In genomic region chr5:170739446-170739845, GRCh38 we compare ENCODE assay signal across 1 cellular context.
TF ChIP-seq lines count a peak whose summit lies in the region.

No MANE protein-coding gene starts in this region.

TF ChIP-seq in H1, 55 proteins besides CTCF, POLR2A, EP300 and RAD21:
- TF ChIP-seq E2F6 (IDR thresholded peaks at IDR 0.05) (no peak), JUN (IDR thresholded peaks at IDR 0.05; ENCODE audit: low read depth, low read length) (no peak), CREB1 (IDR thresholded peaks at IDR 0.05) (no peak), SIX5 (IDR thresholded peaks at IDR 0.05; ENCODE audit: low read depth, low read length) (no peak), TAF1 (IDR thresholded peaks at IDR 0.05; ENCODE audit: low read depth, low read length) (no peak), GABPA (IDR thresholded peaks at IDR 0.05; ENCODE audit: borderline replicate concordance, insufficient read depth, low read length) (no peak), CHD2 (IDR thresholded peaks at IDR 0.05; ENCODE audit: low read length) (no peak), BRCA1 (IDR thresholded peaks at IDR 0.05; ENCODE audit: low read depth, low read length) (no peak)
- TF ChIP-seq, protein P1, sequence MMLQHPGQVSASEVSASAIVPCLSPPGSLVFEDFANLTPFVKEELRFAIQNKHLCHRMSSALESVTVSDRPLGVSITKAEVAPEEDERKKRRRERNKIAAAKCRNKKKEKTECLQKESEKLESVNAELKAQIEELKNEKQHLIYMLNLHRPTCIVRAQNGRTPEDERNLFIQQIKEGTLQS (IDR thresholded peaks at IDR 0.05; ENCODE audit: insufficient read depth, low read depth, low read length), result no peak
- TF ChIP-seq, protein P2, sequence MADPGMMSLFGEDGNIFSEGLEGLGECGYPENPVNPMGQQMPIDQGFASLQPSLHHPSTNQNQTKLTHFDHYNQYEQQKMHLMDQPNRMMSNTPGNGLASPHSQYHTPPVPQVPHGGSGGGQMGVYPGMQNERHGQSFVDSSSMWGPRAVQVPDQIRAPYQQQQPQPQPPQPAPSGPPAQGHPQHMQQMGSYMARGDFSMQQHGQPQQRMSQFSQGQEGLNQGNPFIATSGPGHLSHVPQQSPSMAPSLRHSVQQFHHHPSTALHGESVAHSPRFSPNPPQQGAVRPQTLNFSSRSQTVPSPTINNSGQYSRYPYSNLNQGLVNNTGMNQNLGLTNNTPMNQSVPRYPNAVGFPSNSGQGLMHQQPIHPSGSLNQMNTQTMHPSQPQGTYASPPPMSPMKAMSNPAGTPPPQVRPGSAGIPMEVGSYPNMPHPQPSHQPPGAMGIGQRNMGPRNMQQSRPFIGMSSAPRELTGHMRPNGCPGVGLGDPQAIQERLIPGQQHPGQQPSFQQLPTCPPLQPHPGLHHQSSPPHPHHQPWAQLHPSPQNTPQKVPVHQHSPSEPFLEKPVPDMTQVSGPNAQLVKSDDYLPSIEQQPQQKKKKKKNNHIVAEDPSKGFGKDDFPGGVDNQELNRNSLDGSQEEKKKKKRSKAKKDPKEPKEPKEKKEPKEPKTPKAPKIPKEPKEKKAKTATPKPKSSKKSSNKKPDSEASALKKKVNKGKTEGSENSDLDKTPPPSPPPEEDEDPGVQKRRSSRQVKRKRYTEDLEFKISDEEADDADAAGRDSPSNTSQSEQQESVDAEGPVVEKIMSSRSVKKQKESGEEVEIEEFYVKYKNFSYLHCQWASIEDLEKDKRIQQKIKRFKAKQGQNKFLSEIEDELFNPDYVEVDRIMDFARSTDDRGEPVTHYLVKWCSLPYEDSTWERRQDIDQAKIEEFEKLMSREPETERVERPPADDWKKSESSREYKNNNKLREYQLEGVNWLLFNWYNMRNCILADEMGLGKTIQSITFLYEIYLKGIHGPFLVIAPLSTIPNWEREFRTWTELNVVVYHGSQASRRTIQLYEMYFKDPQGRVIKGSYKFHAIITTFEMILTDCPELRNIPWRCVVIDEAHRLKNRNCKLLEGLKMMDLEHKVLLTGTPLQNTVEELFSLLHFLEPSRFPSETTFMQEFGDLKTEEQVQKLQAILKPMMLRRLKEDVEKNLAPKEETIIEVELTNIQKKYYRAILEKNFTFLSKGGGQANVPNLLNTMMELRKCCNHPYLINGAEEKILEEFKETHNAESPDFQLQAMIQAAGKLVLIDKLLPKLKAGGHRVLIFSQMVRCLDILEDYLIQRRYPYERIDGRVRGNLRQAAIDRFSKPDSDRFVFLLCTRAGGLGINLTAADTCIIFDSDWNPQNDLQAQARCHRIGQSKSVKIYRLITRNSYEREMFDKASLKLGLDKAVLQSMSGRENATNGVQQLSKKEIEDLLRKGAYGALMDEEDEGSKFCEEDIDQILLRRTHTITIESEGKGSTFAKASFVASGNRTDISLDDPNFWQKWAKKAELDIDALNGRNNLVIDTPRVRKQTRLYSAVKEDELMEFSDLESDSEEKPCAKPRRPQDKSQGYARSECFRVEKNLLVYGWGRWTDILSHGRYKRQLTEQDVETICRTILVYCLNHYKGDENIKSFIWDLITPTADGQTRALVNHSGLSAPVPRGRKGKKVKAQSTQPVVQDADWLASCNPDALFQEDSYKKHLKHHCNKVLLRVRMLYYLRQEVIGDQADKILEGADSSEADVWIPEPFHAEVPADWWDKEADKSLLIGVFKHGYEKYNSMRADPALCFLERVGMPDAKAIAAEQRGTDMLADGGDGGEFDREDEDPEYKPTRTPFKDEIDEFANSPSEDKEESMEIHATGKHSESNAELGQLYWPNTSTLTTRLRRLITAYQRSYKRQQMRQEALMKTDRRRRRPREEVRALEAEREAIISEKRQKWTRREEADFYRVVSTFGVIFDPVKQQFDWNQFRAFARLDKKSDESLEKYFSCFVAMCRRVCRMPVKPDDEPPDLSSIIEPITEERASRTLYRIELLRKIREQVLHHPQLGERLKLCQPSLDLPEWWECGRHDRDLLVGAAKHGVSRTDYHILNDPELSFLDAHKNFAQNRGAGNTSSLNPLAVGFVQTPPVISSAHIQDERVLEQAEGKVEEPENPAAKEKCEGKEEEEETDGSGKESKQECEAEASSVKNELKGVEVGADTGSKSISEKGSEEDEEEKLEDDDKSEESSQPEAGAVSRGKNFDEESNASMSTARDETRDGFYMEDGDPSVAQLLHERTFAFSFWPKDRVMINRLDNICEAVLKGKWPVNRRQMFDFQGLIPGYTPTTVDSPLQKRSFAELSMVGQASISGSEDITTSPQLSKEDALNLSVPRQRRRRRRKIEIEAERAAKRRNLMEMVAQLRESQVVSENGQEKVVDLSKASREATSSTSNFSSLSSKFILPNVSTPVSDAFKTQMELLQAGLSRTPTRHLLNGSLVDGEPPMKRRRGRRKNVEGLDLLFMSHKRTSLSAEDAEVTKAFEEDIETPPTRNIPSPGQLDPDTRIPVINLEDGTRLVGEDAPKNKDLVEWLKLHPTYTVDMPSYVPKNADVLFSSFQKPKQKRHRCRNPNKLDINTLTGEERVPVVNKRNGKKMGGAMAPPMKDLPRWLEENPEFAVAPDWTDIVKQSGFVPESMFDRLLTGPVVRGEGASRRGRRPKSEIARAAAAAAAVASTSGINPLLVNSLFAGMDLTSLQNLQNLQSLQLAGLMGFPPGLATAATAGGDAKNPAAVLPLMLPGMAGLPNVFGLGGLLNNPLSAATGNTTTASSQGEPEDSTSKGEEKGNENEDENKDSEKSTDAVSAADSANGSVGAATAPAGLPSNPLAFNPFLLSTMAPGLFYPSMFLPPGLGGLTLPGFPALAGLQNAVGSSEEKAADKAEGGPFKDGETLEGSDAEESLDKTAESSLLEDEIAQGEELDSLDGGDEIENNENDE (IDR thresholded peaks at IDR 0.05; ENCODE audit: insufficient replicate concordance, low read length), result no peak
